Comparison of ENCODE assay signal across 12 cellular contexts in genomic region chr16:85151079-85151602, GRCh38. TPM values are rescaled to one million over a fixed set of nuclear protein-coding genes. Genes with fewer than 3 reads are reported as not detected.
DNase-seq lines count a peak whose midpoint lies in the region; ATAC-seq and TF ChIP-seq lines count a peak whose summit lies in the region.
"Had no signal": no experiment of that assay in that cellular context is flagged by ENCODE, and none has a peak within 500 bp of the region (broad histone marks: within the 10 kb centered on the region; RNA-seq: fewer than 3 reads in every experiment).

No MANE protein-coding gene starts in this region.

- no peaks in the 10 kb centered on the region for H3K36me3 ChIP-seq in NT2/D1 (ENCODE audit: insufficient read depth, insufficient read length, low read length)
- no peaks in the 10 kb centered on the region for H3K36me3 ChIP-seq in body of pancreas (replicated peaks in 1 of 2; ENCODE audit: insufficient read depth in 1 of 2, low read depth in 2 of 2)
- H3K36me3 ChIP-seq in muscle layer of duodenum (ENCODE audit: control insufficient read depth in 1 of 2, insufficient read depth in 2 of 2, low read length in 2 of 2) = no peaks in the 10 kb centered on the region
- H3K36me3 ChIP-seq in subcutaneous abdominal adipose tissue (ENCODE audit: control insufficient read depth in 5 of 5, insufficient read depth in 5 of 5, low read length in 5 of 5) = no peaks in the 10 kb centered on the region

- H3K27me3 ChIP-seq in NT2/D1 (ENCODE audit: insufficient read depth, insufficient read length) (no peaks in the 10 kb centered on the region), body of pancreas (no peaks in the 10 kb centered on the region), muscle layer of duodenum (ENCODE audit: low read depth, low read length) (no peaks in the 10 kb centered on the region), subcutaneous abdominal adipose tissue (ENCODE audit: control insufficient read depth in 5 of 5, insufficient read depth in 4 of 5, low read length in 5 of 5) (no peaks in the 10 kb centered on the region)

- TF ChIP-seq CTCF in body of pancreas (IDR thresholded peaks at IDR 0.05) = no peak

- H3K27ac ChIP-seq in body of pancreas = peak overlapping the region in 3 of 4 donors; percentile 35 to 63 (median 60)
- H3K27ac ChIP-seq in muscle layer of duodenum (ENCODE audit: low read length) = peak overlapping the region; percentile 39
- H3K27ac ChIP-seq in subcutaneous abdominal adipose tissue (ENCODE audit: low read depth, low read length) = peak overlapping the region; percentile 57

- no peaks in the 10 kb centered on the region for H3K9me3 ChIP-seq in NT2/D1 (ENCODE audit: insufficient read depth, low read length)
- H3K9me3 ChIP-seq in body of pancreas = no peaks in the 10 kb centered on the region
- H3K9me3 ChIP-seq in muscle layer of duodenum (ENCODE audit: control insufficient read depth in 1 of 2, low read length in 2 of 2) = no peaks in the 10 kb centered on the region
- no peaks in the 10 kb centered on the region for H3K9me3 ChIP-seq in subcutaneous abdominal adipose tissue (ENCODE audit: control insufficient read depth in 5 of 5, low read length in 5 of 5)

- ATAC-seq in body of pancreas (peak; percentile 3), GM21423 (IDR thresholded peaks at IDR 0.05; ENCODE audit: unreplicated experiment) (no peak), GM21576 (IDR thresholded peaks at IDR 0.05; ENCODE audit: unreplicated experiment) (no peak)

- 71 to 76% methylated on average over 11 of the region's 11 CpGs for WGBS in body of pancreas, 2 donors

- H3K4me3 ChIP-seq in NT2/D1 (ENCODE audit: insufficient read length, low read depth) (no peak overlapping the region), body of pancreas (no peak overlapping the region), muscle layer of duodenum (ENCODE audit: low read depth in 1 of 2, low read length in 2 of 2) (no peak overlapping the region), subcutaneous abdominal adipose tissue (ENCODE audit: low read depth in 1 of 5, low read length in 5 of 5) (peak overlapping the region in 1 of 5 donors; percentile 3)

- H3K9ac ChIP-seq in NT2/D1 (ENCODE audit: insufficient read length, low read depth) (peak overlapping the region; percentile 71), subcutaneous abdominal adipose tissue (ENCODE audit: low read length in 5 of 5) (peak overlapping the region in 1 of 5 donors; percentile 57)

- no peak for DNase-seq in NT2/D1 (ENCODE audit: low read depth, low spot score)
- DNase-seq in body of pancreas = no peak
- DNase-seq in SIG-M5 treated with dmso at 0.1 percent for 504 hours (lab: John Stamatoyannopoulos, UW; ENCODE audit: unreplicated experiment) = no peak
- DNase-seq: CD8-positive, alpha-beta memory T cell; cortex of kidney; SW 1271 had no signal

- H3K4me1 ChIP-seq in NT2/D1 (ENCODE audit: insufficient read depth, insufficient read length) = peaks cover 29% of the 10 kb centered on the region
- H3K4me1 ChIP-seq in body of pancreas = peaks cover 16% of the 10 kb centered on the region
- peaks cover 5 to 24% of the 10 kb centered on the region in 2 donors for H3K4me1 ChIP-seq in muscle layer of duodenum (ENCODE audit: control insufficient read depth in 1 of 2, insufficient read depth in 2 of 2, low read length in 2 of 2)
- peaks cover 15 to 66% (median 57%) of the 10 kb centered on the region in 5 donors for H3K4me1 ChIP-seq in subcutaneous abdominal adipose tissue (ENCODE audit: control insufficient read depth in 5 of 5, insufficient read depth in 5 of 5, low read length in 5 of 5)

- intact Hi-C loops in body of pancreas (cut with DNase I) = no loop called here

- TF ChIP-seq POLR2A in body of pancreas (IDR thresholded peaks at IDR 0.05) = no peak

RNA-seq across cellular contexts. Expression of gene CIBAR2, which starts 38.9 kb away (rescaled TPM):
- total RNA-seq in body of pancreas = not detected
- total RNA-seq: CD8-positive, alpha-beta memory T cell; esophagus mucosa; ureter had no signal
